In the genomic region with DNA sequence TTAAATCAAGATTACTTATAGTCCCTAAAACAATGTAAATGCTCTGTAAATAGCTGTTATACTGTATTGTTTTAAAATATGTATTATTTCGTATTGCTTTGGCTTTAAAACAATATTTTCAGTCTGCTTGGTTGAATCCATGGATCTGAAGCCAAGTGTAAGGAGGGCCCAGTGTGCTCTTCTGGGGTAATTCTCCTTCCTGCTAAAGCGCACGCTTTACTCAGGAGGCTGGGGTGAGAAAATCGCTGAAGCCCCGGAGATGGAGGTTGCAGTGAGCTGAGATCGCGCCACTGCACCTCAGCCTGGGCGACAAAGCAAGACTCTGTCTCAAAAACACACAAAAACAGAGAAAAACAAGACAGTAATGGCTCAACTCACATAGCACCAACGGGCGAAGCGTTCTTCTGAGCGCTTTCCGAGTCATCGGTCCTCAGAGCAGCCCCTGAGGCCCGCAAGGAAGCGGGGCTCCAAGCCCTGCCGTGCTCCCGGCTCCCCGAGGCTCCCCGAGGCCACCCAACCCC, we compare ENCODE assay signal across 6 cellular contexts. TPM values are rescaled to one million over a fixed set of nuclear protein-coding genes. Genes with fewer than 3 reads are reported as not detected.
DNase-seq lines count a peak whose midpoint lies in the region; ATAC-seq lines count a peak whose summit lies in the region.

No MANE protein-coding gene starts in this region.

- no peak overlapping the region for H2BK5ac ChIP-seq in mesendoderm (ENCODE audit: low read length)

- peak overlapping the region; percentile 84 for H3K4me2 ChIP-seq in mesendoderm (ENCODE audit: low read length)

- peak overlapping the region; percentile 88 for H3K56ac ChIP-seq in mesendoderm (ENCODE audit: low read length)

- no peak overlapping the region for H2BK120ac ChIP-seq in mesendoderm (ENCODE audit: low read depth, low read length)

- no peaks in the 10 kb centered on the region for H3K4me1 ChIP-seq in mesendoderm (ENCODE audit: control insufficient read depth, low read depth, low read length)

- H3K27me3 ChIP-seq in mesendoderm (ENCODE audit: insufficient read depth, low read length, poor library complexity): no peaks in the 10 kb centered on the region

- H3K36me3 ChIP-seq in mesendoderm (ENCODE audit: control insufficient read depth, insufficient read depth, low read length): no peaks in the 10 kb centered on the region

- H4K5ac ChIP-seq in mesendoderm (ENCODE audit: low read length): no peak overlapping the region

- peaks cover 30% of the 10 kb centered on the region for H3K4me1 Mint-ChIP-seq in activated T-cell treated with anti-CD3 and anti-CD28 coated beads, Interleukin-2, amount 50 U/mL, for 24 hours (ENCODE audit: low read depth)

- H3K4me3 ChIP-seq in mesendoderm (ENCODE audit: low read length): peak overlapping the region; percentile 28

- H3K4ac ChIP-seq in mesendoderm (ENCODE audit: low read depth, low read length): no peak overlapping the region

- H3K27ac Mint-ChIP-seq in activated T-cell treated with anti-CD3 and anti-CD28 coated beads, Interleukin-2, amount 50 U/mL, for 24 hours: peak overlapping the region; percentile 89
- peak overlapping the region; percentile 34 to 81 for H3K27ac Mint-ChIP-seq in activated naive CD4-positive, alpha-beta T cell treated with anti-CD3 and anti-CD28 coated beads, Interleukin-2, amount 50 U/mL, for 72 hours

- no peak overlapping the region for H3K23ac ChIP-seq in mesendoderm (ENCODE audit: low read length)

- no CpG with 5 or more reads among the region's 20 CpGs for WGBS in mesendoderm (ENCODE audit: extremely low coverage, insufficient coverage, low lambda C conversion rate)

- H3K18ac ChIP-seq in mesendoderm (ENCODE audit: low read length): peak overlapping the region; percentile 25

- H3K36me3 Mint-ChIP-seq in activated T-cell treated with anti-CD3 and anti-CD28 coated beads, Interleukin-2, amount 50 U/mL, for 24 hours (ENCODE audit: low read depth): peaks cover 6% of the 10 kb centered on the region
- no peaks in the 10 kb centered on the region for H3K36me3 Mint-ChIP-seq in activated naive CD4-positive, alpha-beta T cell treated with anti-CD3 and anti-CD28 coated beads, Interleukin-2, amount 50 U/mL, for 72 hours

- no peak for DNase-seq in activated T-cell treated with anti-CD3 and anti-CD28 coated beads, Interleukin-2, amount 50 U/mL, for 24 hours
- DNase-seq in activated T-cell treated with anti-CD3 and anti-CD28 coated beads, Interleukin-2, amount 50 U/mL, for 48 hours: no peak
- no peak for DNase-seq in activated naive CD4-positive, alpha-beta T cell treated with anti-CD3 and anti-CD28 coated beads, Interleukin-2, amount 50 U/mL, for 72 hours (ENCODE audit: low spot score in 2 of 2)
- DNase-seq in mesendoderm (no peak), putamen (ENCODE audit: low spot score) (no peak), SIG-M5 (lab: John Stamatoyannopoulos, UW) (no peak)

- peak; percentile 28 to 40 for ATAC-seq in activated naive CD4-positive, alpha-beta T cell treated with anti-CD3 and anti-CD28 coated beads, Interleukin-2, amount 50 U/mL, for 72 hours

- H3K9ac ChIP-seq in mesendoderm (ENCODE audit: low read length): peak overlapping the region; percentile 72

- H3K4me3 Mint-ChIP-seq in activated T-cell treated with anti-CD3 and anti-CD28 coated beads, Interleukin-2, amount 50 U/mL, for 24 hours: peak overlapping the region; percentile 85

- H4K8ac ChIP-seq in mesendoderm (ENCODE audit: low read depth, low read length): no peak overlapping the region

- H2BK15ac ChIP-seq in mesendoderm (replicated peaks; ENCODE audit: low read depth): no peak overlapping the region

- H3K79me1 ChIP-seq in mesendoderm (ENCODE audit: low read length): no peaks in the 10 kb centered on the region

- H3K27ac ChIP-seq in mesendoderm (ENCODE audit: low read depth, low read length): no peak overlapping the region

- H2AK5ac ChIP-seq in mesendoderm (ENCODE audit: low read length): no peak overlapping the region

- H3K27me3 Mint-ChIP-seq in activated T-cell treated with anti-CD3 and anti-CD28 coated beads, Interleukin-2, amount 50 U/mL, for 24 hours: no peaks in the 10 kb centered on the region

- no peaks in the 10 kb centered on the region for H3K79me2 ChIP-seq in mesendoderm (ENCODE audit: control insufficient read depth, insufficient read depth, low read length)

- H3K9me3 Mint-ChIP-seq in activated T-cell treated with anti-CD3 and anti-CD28 coated beads, Interleukin-2, amount 50 U/mL, for 24 hours: no peaks in the 10 kb centered on the region
- no peaks in the 10 kb centered on the region for H3K9me3 Mint-ChIP-seq in activated naive CD4-positive, alpha-beta T cell treated with anti-CD3 and anti-CD28 coated beads, Interleukin-2, amount 50 U/mL, for 72 hours

RNA-seq across cellular contexts. Expression of gene IDUA, which starts 0.4 kb away (rescaled TPM):
- total RNA-seq in activated naive CD4-positive, alpha-beta T cell treated with anti-CD3 and anti-CD28 coated beads, Interleukin-2, amount 50 U/mL, for 72 hours: 10 to 100 TPM in 1 of 2 donors, 1 to 10 TPM in 1; 8.5 to 23.3 TPM
- polyA plus RNA-seq in mesendoderm (2013, experiment 1 of 2): 0.35 TPM
- 0.21 TPM for polyA plus RNA-seq in mesendoderm (2013, experiment 2 of 2)

RNA-seq across cellular contexts. Expression of gene SLC26A1, which starts 6.7 kb away (rescaled TPM):
- not detected for total RNA-seq in activated naive CD4-positive, alpha-beta T cell treated with anti-CD3 and anti-CD28 coated beads, Interleukin-2, amount 50 U/mL, for 72 hours
- 0.01 TPM for polyA plus RNA-seq in mesendoderm (2013, experiment 1 of 2)
- polyA plus RNA-seq in mesendoderm (2013, experiment 2 of 2): 0.01 TPM

RNA-seq across cellular contexts. Expression of gene DGKQ, which starts 13.1 kb away (rescaled TPM):
- total RNA-seq in activated naive CD4-positive, alpha-beta T cell treated with anti-CD3 and anti-CD28 coated beads, Interleukin-2, amount 50 U/mL, for 72 hours: 1 to 10 TPM; 7.8 to 7.9 TPM
- polyA plus RNA-seq in mesendoderm (2013, experiment 1 of 2): 1.9 TPM
- 1.7 TPM for polyA plus RNA-seq in mesendoderm (2013, experiment 2 of 2)

RNA-seq across cellular contexts. Expression of gene FGFRL1, which starts 24.9 kb away (rescaled TPM):
- 10 to 100 TPM; 10.3 to 27.6 TPM for total RNA-seq in activated naive CD4-positive, alpha-beta T cell treated with anti-CD3 and anti-CD28 coated beads, Interleukin-2, amount 50 U/mL, for 72 hours
- polyA plus RNA-seq in mesendoderm (2013, experiment 1 of 2): 10.8 TPM
- polyA plus RNA-seq in mesendoderm (2013, experiment 2 of 2): 11.3 TPM

RNA-seq across cellular contexts. Expression of gene TMEM175, which starts 54.2 kb away (rescaled TPM):
- total RNA-seq in activated naive CD4-positive, alpha-beta T cell treated with anti-CD3 and anti-CD28 coated beads, Interleukin-2, amount 50 U/mL, for 72 hours: 10 to 100 TPM; 12.1 to 13.9 TPM
- polyA plus RNA-seq in mesendoderm (2013, experiment 1 of 2): 3.8 TPM
- polyA plus RNA-seq in mesendoderm (2013, experiment 2 of 2): 3.0 TPM
